14 cellular contexts compared by ENCODE assay signal in the genomic region with DNA sequence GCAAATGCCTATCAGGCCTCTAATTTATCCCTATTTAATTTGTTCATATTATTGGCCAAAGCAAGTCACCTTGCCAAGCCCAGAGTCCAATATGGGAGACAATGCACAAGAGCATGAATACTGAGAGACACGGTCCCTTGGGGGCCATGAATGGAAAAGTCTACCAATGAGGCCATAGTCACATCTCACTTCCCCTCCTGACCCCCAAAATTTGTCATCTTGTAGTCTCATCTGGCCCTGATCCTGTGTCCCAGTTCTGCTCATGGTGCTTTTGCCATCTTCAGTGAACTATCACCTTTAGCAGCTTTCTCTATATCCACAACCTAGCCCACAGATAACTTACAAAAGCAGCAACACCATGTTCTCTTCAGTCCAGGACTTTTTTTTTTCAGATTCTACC.
DNase-seq lines count a peak whose midpoint lies in the region; ATAC-seq, FAIRE-seq and TF ChIP-seq lines count a peak whose summit lies in the region.
"Had no signal": no experiment of that assay in that cellular context is flagged by ENCODE, and none has a peak within 500 bp of the region (broad histone marks: within the 10 kb centered on the region; RNA-seq: fewer than 3 reads in every experiment).

No MANE protein-coding gene starts in this region.

- in situ Hi-C loops in ACHN (cut with HindIII; ENCODE audit: low pct_ligation_motif_present, low pct_unique_long_range_greater_than_20kb, low sequenced_read_pairs) = no loop called here

- CTCF ChIA-PET in activated B cell treated with CpG ODN at 0.5 μM for 24 hours (lab: Charles Lee) = interaction anchor here (1.5 kb wide), 1 partner anchor 461 kb away, joined by 6 read pairs; no protein-coding TSS in a partner anchor

- no peaks in the 10 kb centered on the region for H3K9me3 Mint-ChIP-seq in activated B cell treated with CpG ODN at 0.5 μM for 24 hours
- no peaks in the 10 kb centered on the region for H3K9me3 Mint-ChIP-seq in naive B cell
- H3K9me3 Mint-ChIP-seq: CD4-positive, alpha-beta memory T cell had no signal

- H3K27ac Mint-ChIP-seq in activated B cell treated with CpG ODN at 0.5 μM for 24 hours = peak overlapping the region; percentile 78
- peak overlapping the region in 5 of 6 donors; percentile 39 to 92 (median 90) for H3K27ac Mint-ChIP-seq in naive B cell

- no peak for TF ChIP-seq CTCF in activated B cell treated with CpG ODN at 0.5 μM for 24 hours (IDR thresholded peaks at IDR 0.05)

- H3K4me1 Mint-ChIP-seq in activated B cell treated with CpG ODN at 0.5 μM for 24 hours (peaks cover 80% of the 10 kb centered on the region), naive B cell (peaks cover 50 to 78% (median 65%) of the 10 kb centered on the region in 3 donors)
- H3K4me1 Mint-ChIP-seq: CD4-positive, alpha-beta memory T cell had no signal

- intact Hi-C loops in activated B cell treated with CpG ODN at 0.5 μM for 24 hours (cut with micrococcal nuclease) (loop anchor here (5.0 to 10.0 kb wide), 4 partner anchors 201 to 784 kb away; a partner anchor contains a TSS), cardiac septum (cut with DNase I) (no loop called here)

- H3K4me3 Mint-ChIP-seq in activated B cell treated with CpG ODN at 0.5 μM for 24 hours (peak overlapping the region; percentile 6), naive B cell (peak overlapping the region in 5 of 8 donors; percentile 61 to 83 (median 69))

- no peak for DNase-seq in GM18507 (ENCODE audit: extremely low spot score, insufficient read length, low read depth)
- DNase-seq in activated B cell treated with CpG ODN at 0.5 μM for 24 hours = no peak
- no peak for DNase-seq in naive B cell
- DNase-seq in glomerular visceral epithelial cell (ENCODE audit: extremely low spot score) = no peak
- no peak for DNase-seq in cardiac septum (ENCODE audit: low spot score)
- DNase-seq in ACHN = no peak
- DNase-seq: AML-193; C1 segment of cervical spinal cord; CD4-positive, alpha-beta memory T cell; DMS79; EL had no signal

- no peaks in the 10 kb centered on the region for H3K27me3 Mint-ChIP-seq in activated B cell treated with CpG ODN at 0.5 μM for 24 hours
- H3K27me3 Mint-ChIP-seq in naive B cell = peaks cover 0 to 1% (median 0%) of the 10 kb centered on the region in 3 donors

- POLR2A ChIA-PET in activated B cell treated with CpG ODN at 0.5 μM for 24 hours (lab: Charles Lee) = no interaction called here

- FAIRE-seq in GM18507 (lab: Jason Lieb, UNC) = peak; percentile 18
- FAIRE-seq: A549, G401.6, H1 had no signal

- H3K36me3 Mint-ChIP-seq in activated B cell treated with CpG ODN at 0.5 μM for 24 hours (ENCODE audit: low read depth) (no peaks in the 10 kb centered on the region), naive B cell (peaks cover 0 to 3% of the 10 kb centered on the region in 2 donors)
- H3K36me3 Mint-ChIP-seq: CD4-positive, alpha-beta memory T cell had no signal

- ATAC-seq in activated B cell treated with CpG ODN at 0.5 μM for 24 hours (ENCODE audit: low read depth) = peak; percentile 12
- ATAC-seq in naive B cell (ENCODE audit: low read depth in 2 of 2) = no peak
- ATAC-seq: A549 had no signal
